1 cellular context compared by ENCODE assay signal in genomic region chr10:12297784-12298183, GRCh38.
TF ChIP-seq lines count a peak whose summit lies in the region.

No MANE protein-coding gene starts in this region.

TF ChIP-seq in K562, 482 proteins besides CTCF, POLR2A, EP300 and RAD21:
- TF ChIP-seq ZNF316 (IDR thresholded peaks at IDR 0.05), result 0 out of 2 replicates have a peak, but pooled peaks have one; percentile 32
